18 cellular contexts compared by ENCODE assay signal in genomic region chr11:19101803-19102520, GRCh38. TPM values are rescaled to one million over a fixed set of nuclear protein-coding genes. Genes with fewer than 3 reads are reported as not detected.
DNase-seq lines count a peak whose midpoint lies in the region; ATAC-seq and TF ChIP-seq lines count a peak whose summit lies in the region.
"Had no signal": no experiment of that assay in that cellular context is flagged by ENCODE, and none has a peak within 500 bp of the region (broad histone marks: within the 10 kb centered on the region; RNA-seq: fewer than 3 reads in every experiment).

No MANE protein-coding gene starts in this region.

- no peaks in the 10 kb centered on the region for H3K36me3 ChIP-seq in PC-9 (ENCODE audit: low read depth)
- no peaks in the 10 kb centered on the region for H3K36me3 ChIP-seq in left lung
- H3K36me3 ChIP-seq: suprapubic skin, WERI-Rb-1 had no signal

- peak overlapping the region; percentile 61 for H3K4me2 ChIP-seq in PC-9

- H3K27me3 ChIP-seq in PC-9 (ENCODE audit: insufficient read depth, low read depth) (no peaks in the 10 kb centered on the region), left lung (no peaks in the 10 kb centered on the region)
- H3K27me3 ChIP-seq: suprapubic skin had no signal

- POLR2A ChIA-PET in PC-9 (lab: Charles Lee; ENCODE audit: unreplicated experiment), result interaction anchor here (0.7 to 1.2 kb wide), 3 partner anchors 22 to 1028 kb away, joined by 5 to 11 read pairs (median 8); no protein-coding TSS in a partner anchor

- H3K4me3 ChIP-seq in PC-9 (peak overlapping the region; percentile 31; the same call in 1 of the 2 replicates), left lung (no peak overlapping the region)
- H3K4me3 ChIP-seq: suprapubic skin had no signal

- H3K4me1 ChIP-seq in PC-9 (replicated peaks; ENCODE audit: insufficient read depth) (peaks cover 36% of the 10 kb centered on the region), left lung (no peaks in the 10 kb centered on the region)

- H3F3A ChIP-seq in PC-9 (ENCODE audit: insufficient read depth, low read depth), result peaks cover 25% of the 10 kb centered on the region

- intact Hi-C loops in PC-9 (cut with micrococcal nuclease; ENCODE audit: unreplicated experiment), result loop anchor here (1.0 to 2.0 kb wide), 4 partner anchors 8 to 23 kb away; partner anchors contain the start of gene ZDHHC13
- intact Hi-C loops in left lung (cut with DNase I), result no loop called here

- ATAC-seq in left lung, result peak; percentile 85
- ATAC-seq in GM19397 (IDR thresholded peaks at IDR 0.05; ENCODE audit: unreplicated experiment), result no peak
- no peak for ATAC-seq in left lobe of liver
- ATAC-seq: Panc1 had no signal

- H3K9me3 ChIP-seq in PC-9 (ENCODE audit: insufficient read depth, low read depth), result peaks cover 13% of the 10 kb centered on the region; the same call in 1 of the 2 replicates
- H3K9me3 ChIP-seq in left lung, result peaks cover 0 to 3% of the 10 kb centered on the region in 2 donors
- H3K9me3 ChIP-seq: suprapubic skin had no signal

- no peak for TF ChIP-seq CTCF in PC-9 (conservative IDR thresholded peaks at IDR 0.05)
- TF ChIP-seq CTCF in left lung (IDR thresholded peaks at IDR 0.05), result no peak

- H4K20me1 ChIP-seq in PC-9 (ENCODE audit: insufficient read depth), result no peaks in the 10 kb centered on the region

- DNase-seq in DMS53 treated with DMSO at 0.1 percent for 48 hours (lab: John Stamatoyannopoulos, UW; ENCODE audit: unreplicated experiment), result peak; percentile 94
- DNase-seq in NCI-H187 (lab: John Stamatoyannopoulos, UW), result peak; percentile 53 to 63
- peak in 1 of 2 experiments; percentile 97 for DNase-seq in PC-9
- no peak for DNase-seq in left lung
- no peak for DNase-seq in OCI-M1 (lab: John Stamatoyannopoulos, UW)
- DNase-seq in NAMALWA (ENCODE audit: low spot score), result no peak
- DNase-seq in left lobe of liver (ENCODE audit: low spot score), result no peak
- DNase-seq: immature natural killer cell; Karpas-422; NCI-H2081 treated with DMSO at 0.1 percent for 48 hours; stimulated activated CD4-positive, alpha-beta T cell treated with anti-CD3 and anti-CD28 coated beads, Interleukin-1b, Interleukin-23, amount 100 ng/mL, for 48 hours; WERI-Rb-1 had no signal

- H3K79me2 ChIP-seq in PC-9 (ENCODE audit: low read depth), result no peaks in the 10 kb centered on the region

- CTCF ChIA-PET in PC-9 (lab: Charles Lee), result interaction anchor here (0.6 to 1.2 kb wide), 2 partner anchors 30 to 134 kb away, joined by 3 read pairs; no protein-coding TSS in a partner anchor

- BruUV-seq in PC-9 (replicated peaks; lab: Mats Ljungman, UMichigan), result no TSS peak

- no peaks in the 10 kb centered on the region for H3K9me2 ChIP-seq in PC-9 (ENCODE audit: insufficient read depth)

- H2AFZ ChIP-seq in PC-9, result no peak overlapping the region

- H3K27ac ChIP-seq in PC-9 (peak overlapping the region; percentile 43), left lung (no peak overlapping the region)
- H3K27ac ChIP-seq: suprapubic skin, WERI-Rb-1 had no signal

RNA-seq across cellular contexts. Expression of gene ZDHHC13, which starts 15.0 kb away (rescaled TPM):
- total RNA-seq in PC-9 (2021) (31.5 and 35.5 TPM in 2 replicates), left lung (10 to 100 TPM; 13.7 to 14.0 TPM), left lobe of liver (1.6 TPM)

RNA-seq across cellular contexts. Expression of gene MRGPRX2, which starts 41.4 kb away (rescaled TPM):
- total RNA-seq in PC-9 (2021) (not detected in 2 replicates), left lung (not detected), left lobe of liver (not detected)
- total RNA-seq: activated CD8-positive, alpha-beta memory T cell treated with anti-CD3 and anti-CD28 coated beads for 36 hours; glomerular endothelial cell; neural crest cell had no signal

Comparison
In these comparisons a context has a peak if more than half of its experiments do, and no peak if none do; other contexts are left out.
1. DNase-seq: peak in DMS53 treated with DMSO at 0.1 percent for 48 hours (single experiment) and NCI-H187 (2 of 2); none in left lung (0 of 2), OCI-M1 (single experiment), NAMALWA (single experiment) and left lobe of liver (single experiment).